Comparison of ENCODE assay signal across 9 cellular contexts in the genomic region with DNA sequence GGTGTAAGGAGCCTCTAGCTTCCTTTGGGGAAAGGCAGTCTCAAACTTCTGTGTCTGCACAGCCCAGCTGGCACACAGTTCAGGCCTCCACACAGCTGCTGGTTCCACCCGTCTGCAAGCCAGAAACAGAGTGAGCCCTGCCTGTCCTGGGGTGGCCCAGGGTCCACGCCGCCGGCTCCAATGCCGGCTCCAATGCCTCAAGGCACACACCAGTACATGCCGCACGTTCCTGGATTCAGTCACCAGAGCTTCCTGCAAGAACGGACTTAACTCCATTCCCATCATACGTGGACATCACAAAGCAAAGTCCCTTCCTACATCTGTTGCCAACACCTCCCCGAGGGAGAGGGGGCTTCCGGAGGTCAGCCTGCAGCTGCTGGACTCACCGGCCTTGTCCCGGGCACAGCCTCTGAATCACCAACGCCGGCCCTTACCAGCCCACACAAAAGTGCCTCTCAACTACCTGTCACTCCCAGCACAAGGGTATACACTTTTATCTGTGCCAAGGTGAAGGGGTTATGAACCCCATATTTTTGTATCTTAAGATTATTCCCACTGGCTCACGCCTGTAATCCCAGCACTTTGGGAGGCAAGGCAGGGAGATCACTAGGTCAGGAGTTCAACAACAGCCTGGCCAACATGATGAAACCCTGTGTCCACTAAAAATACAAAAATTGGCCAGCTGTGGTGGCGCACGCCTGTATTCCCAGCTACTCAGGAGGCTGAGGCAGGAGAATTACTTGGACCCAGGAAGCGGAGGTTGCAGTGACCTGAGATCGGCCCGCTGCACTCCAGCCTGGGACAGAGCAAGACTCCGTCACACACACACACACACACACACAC. TPM values are rescaled to one million over a fixed set of nuclear protein-coding genes. Genes with fewer than 3 reads are reported as not detected.
DNase-seq lines count a peak whose midpoint lies in the region; ATAC-seq and TF ChIP-seq lines count a peak whose summit lies in the region.
"Had no signal": no experiment of that assay in that cellular context is flagged by ENCODE, and none has a peak within 500 bp of the region (broad histone marks: within the 10 kb centered on the region; RNA-seq: fewer than 3 reads in every experiment).

No MANE protein-coding gene starts in this region.

- H3K36me3 Mint-ChIP-seq in neural crest cell (ENCODE audit: low read depth) (peaks cover 2% of the 10 kb centered on the region), glutamatergic neuron (ENCODE audit: unreplicated experiment) (no peaks in the 10 kb centered on the region)

- H3K9me3 Mint-ChIP-seq in neural crest cell (no peaks in the 10 kb centered on the region), glutamatergic neuron (ENCODE audit: unreplicated experiment) (peaks cover 1% of the 10 kb centered on the region)

- ATAC-seq in Right ventricle myocardium inferior: peak; percentile 45

- H3K4me3 ChIP-seq in fibroblast of pulmonary artery (replicated peaks; ENCODE audit: low read depth, low read length): no peak overlapping the region

- DNase-seq in Right ventricle myocardium inferior (ENCODE audit: missing footprints) (peak; percentile 52), cardiac septum (ENCODE audit: low spot score) (no peak), fibroblast of pulmonary artery (ENCODE audit: low read depth) (peak; percentile 79), neural crest cell (ENCODE audit: low read depth, low spot score) (no peak), glutamatergic neuron (no peak), SW480 (ENCODE audit: low spot score) (no peak), pons (ENCODE audit: low spot score) (no peak), medulla oblongata (ENCODE audit: extremely low spot score) (no peak)
- DNase-seq: cerebellar nuclear complex had no signal

- TF ChIP-seq CTCF in fibroblast of pulmonary artery (IDR thresholded peaks at IDR 0.05; ENCODE audit: low read length, missing control alignments): no peak
- TF ChIP-seq CTCF in neural crest cell (conservative IDR thresholded peaks at IDR 0.05): no peak
- TF ChIP-seq CTCF in glutamatergic neuron (IDR thresholded peaks at IDR 0.05; ENCODE audit: partially characterized antibody, unreplicated experiment): no peak

- H3K4me1 Mint-ChIP-seq in neural crest cell: peaks cover 71% of the 10 kb centered on the region
- peaks cover 45% of the 10 kb centered on the region for H3K4me1 Mint-ChIP-seq in glutamatergic neuron (ENCODE audit: low read depth, unreplicated experiment)

- intact Hi-C loops in Right ventricle myocardium inferior (cut with DNase I): no loop called here
- intact Hi-C loops in cardiac septum (cut with DNase I): no loop called here

- H3K27me3 Mint-ChIP-seq in neural crest cell (ENCODE audit: low read depth) (no peaks in the 10 kb centered on the region), glutamatergic neuron (ENCODE audit: unreplicated experiment) (peaks cover 6% of the 10 kb centered on the region)

- peak overlapping the region; percentile 94 for H3K27ac Mint-ChIP-seq in neural crest cell (ENCODE audit: unreplicated experiment)
- H3K27ac Mint-ChIP-seq in glutamatergic neuron (ENCODE audit: unreplicated experiment): no peak overlapping the region

- H3K4me3 Mint-ChIP-seq in neural crest cell: no peak overlapping the region
- H3K4me3 Mint-ChIP-seq in glutamatergic neuron (ENCODE audit: unreplicated experiment): no peak overlapping the region

RNA-seq across cellular contexts. Expression of a gene that starts 8.4 kb away (rescaled TPM):
- 22.0 TPM for total RNA-seq in Right ventricle myocardium inferior
- 22.0 TPM for total RNA-seq in cardiac septum
- 85.9 and 95.3 TPM in 2 replicates for total RNA-seq in neural crest cell
- total RNA-seq in glutamatergic neuron (ENCODE audit: unreplicated experiment): 56.3 TPM

RNA-seq across cellular contexts. Expression of a gene that starts 10.5 kb away (rescaled TPM):
- 5.9 TPM for total RNA-seq in Right ventricle myocardium inferior
- total RNA-seq in cardiac septum: 5.1 TPM
- 117 and 120 TPM in 2 replicates for total RNA-seq in neural crest cell
- 20.5 TPM for total RNA-seq in glutamatergic neuron (ENCODE audit: unreplicated experiment)

RNA-seq across cellular contexts. Expression of a gene that starts 48.6 kb away (rescaled TPM):
- total RNA-seq in Right ventricle myocardium inferior: 21.0 TPM
- total RNA-seq in cardiac septum: 14.9 TPM
- 45.3 and 45.6 TPM in 2 replicates for total RNA-seq in neural crest cell
- total RNA-seq in glutamatergic neuron (ENCODE audit: unreplicated experiment): 56.7 TPM

RNA-seq across cellular contexts. Expression of a gene that starts 53.3 kb away (rescaled TPM):
- total RNA-seq in Right ventricle myocardium inferior (4.3 TPM), cardiac septum (0.83 TPM), neural crest cell (4.1 and 5.0 TPM in 2 replicates), glutamatergic neuron (ENCODE audit: unreplicated experiment) (18.1 TPM)

Comparison
In these comparisons a context has a peak if more than half of its experiments do, and no peak if none do; other contexts are left out.
1. DNase-seq: peak in Right ventricle myocardium inferior (single experiment) and fibroblast of pulmonary artery (single experiment); none in cardiac septum (single experiment), neural crest cell (single experiment), glutamatergic neuron (single experiment), SW480 (single experiment), pons (single experiment) and medulla oblongata (single experiment).